In the genomic region with DNA sequence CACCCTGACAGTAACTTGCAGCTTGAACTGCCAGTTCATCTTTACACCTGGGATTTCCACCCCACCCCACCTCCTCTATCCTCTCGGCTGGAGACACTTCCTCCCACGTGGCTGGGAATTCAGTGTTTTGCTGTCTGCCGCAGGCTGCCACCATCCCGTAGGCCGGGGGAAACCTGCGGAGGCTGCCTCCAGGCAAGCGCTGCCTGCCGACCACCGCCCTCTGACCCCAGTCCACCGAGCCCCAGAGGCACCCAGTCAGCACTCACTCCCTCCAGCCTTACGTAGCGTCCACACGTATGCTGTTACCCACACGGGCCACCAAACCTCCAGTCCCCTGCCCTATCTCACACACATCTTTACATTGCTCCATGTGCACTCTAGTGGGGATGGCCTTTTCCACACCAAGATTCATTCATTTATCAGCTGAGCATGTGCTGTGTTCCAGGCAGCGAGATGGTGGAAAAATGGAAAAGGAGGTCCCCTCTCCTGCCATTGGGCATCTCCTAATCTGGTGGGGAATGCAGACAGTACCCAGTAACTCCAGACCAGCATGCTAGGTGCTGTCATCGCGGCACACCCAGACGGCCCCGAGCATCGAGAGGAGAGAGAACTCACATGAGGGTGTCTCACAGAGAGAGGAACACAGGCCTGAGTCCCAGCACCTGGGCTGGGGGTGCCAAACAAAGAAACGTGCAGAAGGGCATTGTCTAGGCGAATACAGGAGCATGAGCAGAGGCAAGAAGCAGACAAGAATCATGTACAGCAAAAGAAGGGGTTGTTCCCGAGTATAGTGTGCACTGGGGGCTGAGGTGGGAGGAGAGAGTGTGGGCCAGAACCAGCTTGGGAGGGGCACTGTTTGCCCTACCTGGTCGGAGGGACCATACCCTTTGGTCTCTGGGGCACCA, we compare ENCODE assay signal across 1 cellular context.
TF ChIP-seq lines count a peak whose summit lies in the region.

No MANE protein-coding gene starts in this region.

TF ChIP-seq in IMR-90, 13 proteins besides CTCF, POLR2A, EP300 and RAD21:
- TF ChIP-seq SMC3 (IDR thresholded peaks at IDR 0.05; ENCODE audit: low read depth, low read length) = no peak
- TF ChIP-seq, protein P1, sequence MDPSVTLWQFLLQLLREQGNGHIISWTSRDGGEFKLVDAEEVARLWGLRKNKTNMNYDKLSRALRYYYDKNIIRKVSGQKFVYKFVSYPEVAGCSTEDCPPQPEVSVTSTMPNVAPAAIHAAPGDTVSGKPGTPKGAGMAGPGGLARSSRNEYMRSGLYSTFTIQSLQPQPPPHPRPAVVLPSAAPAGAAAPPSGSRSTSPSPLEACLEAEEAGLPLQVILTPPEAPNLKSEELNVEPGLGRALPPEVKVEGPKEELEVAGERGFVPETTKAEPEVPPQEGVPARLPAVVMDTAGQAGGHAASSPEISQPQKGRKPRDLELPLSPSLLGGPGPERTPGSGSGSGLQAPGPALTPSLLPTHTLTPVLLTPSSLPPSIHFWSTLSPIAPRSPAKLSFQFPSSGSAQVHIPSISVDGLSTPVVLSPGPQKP (IDR thresholded peaks at IDR 0.05; ENCODE audit: borderline replicate concordance, low read depth, low read length) = no peak
- no peak for TF ChIP-seq FOS (IDR thresholded peaks at IDR 0.05; ENCODE audit: low read depth, low read length)
- no peak for TF ChIP-seq RCOR1 (IDR thresholded peaks at IDR 0.05; ENCODE audit: insufficient replicate concordance, low read length)
- TF ChIP-seq RFX5 (IDR thresholded peaks at IDR 0.05; ENCODE audit: low read depth, low read length) = no peak
- no peak for TF ChIP-seq MXI1 (IDR thresholded peaks at IDR 0.05; ENCODE audit: borderline replicate concordance, low read depth, low read length)
- TF ChIP-seq MAZ (IDR thresholded peaks at IDR 0.05; ENCODE audit: borderline replicate concordance, low read depth, low read length) = no peak
- TF ChIP-seq CEBPB (IDR thresholded peaks at IDR 0.05; ENCODE audit: low read depth, low read length) = no peak
- no peak for TF ChIP-seq MAFK (IDR thresholded peaks at IDR 0.05; ENCODE audit: low read depth, low read length)
- no peak for TF ChIP-seq CHD1 (IDR thresholded peaks at IDR 0.05; ENCODE audit: low read depth, low read length)
- TF ChIP-seq, protein P2, sequence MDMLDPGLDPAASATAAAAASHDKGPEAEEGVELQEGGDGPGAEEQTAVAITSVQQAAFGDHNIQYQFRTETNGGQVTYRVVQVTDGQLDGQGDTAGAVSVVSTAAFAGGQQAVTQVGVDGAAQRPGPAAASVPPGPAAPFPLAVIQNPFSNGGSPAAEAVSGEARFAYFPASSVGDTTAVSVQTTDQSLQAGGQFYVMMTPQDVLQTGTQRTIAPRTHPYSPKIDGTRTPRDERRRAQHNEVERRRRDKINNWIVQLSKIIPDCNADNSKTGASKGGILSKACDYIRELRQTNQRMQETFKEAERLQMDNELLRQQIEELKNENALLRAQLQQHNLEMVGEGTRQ (IDR thresholded peaks at IDR 0.05; ENCODE audit: low read depth, low read length) = no peak
- no peak for TF ChIP-seq NFE2L2 (IDR thresholded peaks at IDR 0.05; ENCODE audit: low read depth, low read length)
- no peak for TF ChIP-seq BHLHE40 (IDR thresholded peaks at IDR 0.05; ENCODE audit: low read depth, low read length)
